In genomic region chr5:157858527-157859226, GRCh38 we compare ENCODE assay signal across 8 cellular contexts. TPM values are rescaled to one million over a fixed set of nuclear protein-coding genes. Genes with fewer than 3 reads are reported as not detected.
DNase-seq lines count a peak whose midpoint lies in the region; ATAC-seq and TF ChIP-seq lines count a peak whose summit lies in the region.

Gene CLINT1, minus strand, starts transcription at chr5:157859145. Its CDS starts 175 bp downstream, at chr5:157858970.

- TF ChIP-seq CTCF in GM12875 (IDR thresholded peaks at IDR 0.05; ENCODE audit: borderline replicate concordance, insufficient read depth, low read depth, low read length): no peak
- TF ChIP-seq CTCF in psoas muscle (IDR thresholded peaks at IDR 0.05): no peak

- H3K27ac ChIP-seq in psoas muscle: peak within 1 kb of the TSS; percentile 98
- peak within 1 kb of the TSS; percentile 83 for H3K27ac ChIP-seq in urinary bladder (ENCODE audit: low read depth)

- peaks cover 32% of the 10 kb centered on the region for H3K4me1 ChIP-seq in psoas muscle
- H3K4me1 ChIP-seq in urinary bladder (ENCODE audit: insufficient read depth): no peaks in the 10 kb centered on the region

- no peaks in the 10 kb centered on the region for H3K27me3 ChIP-seq in psoas muscle (ENCODE audit: insufficient read depth in 3 of 3, low read length in 2 of 3)

- peak within 1 kb of the TSS; percentile 91 for H3K4me3 ChIP-seq in GM12875 (ENCODE audit: low read depth, low read length)
- H3K4me3 ChIP-seq in psoas muscle: peak within 1 kb of the TSS; percentile 99
- H3K4me3 ChIP-seq in urinary bladder (ENCODE audit: low read depth, low read length): peak within 1 kb of the TSS; percentile 92

- intact Hi-C loops in T-helper 2 cell treated with Interferon-gamma antibody and Interleukin-4, amounts not matched to agents 100 ng/mL and 5 ng/mL, for 36 hours (cut with micrococcal nuclease): loop anchor here (2.0 to 5.0 kb wide), 6 partner anchors 32 to 586 kb away; partner anchors contain the start of gene LSM11
- intact Hi-C loops in left ventricle myocardium superior (cut with micrococcal nuclease) (no loop called here), psoas muscle (cut with DNase I) (loop anchor here in 1 of 2 donors (5.0 kb wide), 2 partner anchors 36 to 59 kb away; no protein-coding TSS in a partner anchor)

- ATAC-seq in HG02852 (IDR thresholded peaks at IDR 0.05; ENCODE audit: unreplicated experiment): peak; percentile 44
- peak; percentile 99 for ATAC-seq in left ventricle myocardium superior
- ATAC-seq in psoas muscle: peak; percentile 98 to 100 (median 99)

- no peaks in the 10 kb centered on the region for H3K9me3 ChIP-seq in psoas muscle

- H3K36me3 ChIP-seq in psoas muscle (ENCODE audit: insufficient read depth in 1 of 2, low read depth in 1 of 2): no peaks in the 10 kb centered on the region
- H3K36me3 ChIP-seq in urinary bladder (ENCODE audit: insufficient read depth): no peaks in the 10 kb centered on the region

- WGBS in psoas muscle, 3 donors: 0 to 1% (median 1%) methylated on average over 47 to 59 of the region's 59 CpGs
- WGBS in urinary bladder: under 1% methylated on average over 59 of the region's 59 CpGs

- peak; percentile 62 for DNase-seq in NCI-H1694 (lab: John Stamatoyannopoulos, UW)
- DNase-seq in anterior cingulate cortex (lab: John Stamatoyannopoulos, UW): peak in 56 of 58 donors; percentile 67 to 95 (median 84)
- DNase-seq in left ventricle myocardium superior: peak; percentile 96
- peak; percentile 94 to 96 for DNase-seq in psoas muscle

RNA-seq across cellular contexts. Expression of gene CLINT1, which starts in this region (rescaled TPM):
- 109 TPM in 2 replicates for total RNA-seq in T-helper 2 cell treated with Interferon-gamma antibody and Interleukin-4, amounts not matched to agents 100 ng/mL and 5 ng/mL, for 36 hours
- 51.9 TPM for total RNA-seq in left ventricle myocardium superior
- 10 to 100 TPM; 50.8 to 83.3 (median 68.4) TPM for total RNA-seq in psoas muscle
- 10 to 100 TPM; 37.9 to 89.7 (median 56.6) TPM for polyA plus RNA-seq in psoas muscle
- 131 TPM for total RNA-seq in urinary bladder
- polyA plus RNA-seq in urinary bladder: 46.8 TPM

Comparison
In these comparisons a context has a peak if more than half of its experiments do, and no peak if none do; other contexts are left out.
1. Peak in every context shown above with its lines: DNase-seq, ATAC-seq, H3K4me3 ChIP-seq and H3K27ac ChIP-seq.
2. ATAC-seq: peak in every context shown above with its lines; median percentile 99 in left ventricle myocardium superior; 99 in psoas muscle; 44 in HG02852.